ENCODE assay signal across 1 cellular context in genomic region chr4:83010522-83011318, GRCh38.
TF ChIP-seq lines count a peak whose summit lies in the region.

Gene LIN54 (minus strand): TSS chr4:83010823. CDS start chr4:82984844, 25,979 bp downstream.

TF ChIP-seq in HepG2, 621 proteins besides CTCF, POLR2A, EP300 and RAD21 (continued from another document and continues in another):
- TF ChIP-seq SOX13 (IDR thresholded peaks at IDR 0.05): peak; percentile 49; the same call in 1 of the 2 replicates
- peak in 1 of 2 experiments; percentile 63; a peak in 1 of 4 replicates for TF ChIP-seq SOX13 (CRISPR knock-in tag; conservative IDR thresholded peaks at IDR 0.05 in 1 of 2, IDR thresholded peaks at IDR 0.05 in 1 of 2)
- TF ChIP-seq ZNF230 (CRISPR knock-in tag; IDR thresholded peaks at IDR 0.05): peak; percentile 36; the same call in 1 of the 2 replicates
- peak; percentile 71 for TF ChIP-seq PITX1 (CRISPR knock-in tag; IDR thresholded peaks at IDR 0.05)
- no peak for TF ChIP-seq ZNF646 (CRISPR knock-in tag; IDR thresholded peaks at IDR 0.05)
- peak; percentile 69; the same call in 1 of the 2 replicates for TF ChIP-seq MYPOP (CRISPR knock-in tag; IDR thresholded peaks at IDR 0.05)
- TF ChIP-seq ARNTL (CRISPR knock-in tag; IDR thresholded peaks at IDR 0.05): peak; percentile 88
- no peak for TF ChIP-seq ZSCAN20 (CRISPR knock-in tag; IDR thresholded peaks at IDR 0.05; ENCODE audit: borderline replicate concordance)
- TF ChIP-seq KLF16 (CRISPR knock-in tag; IDR thresholded peaks at IDR 0.05): peak in 1 of 2 experiments; percentile 67; a peak in 2 of 4 replicates
- peak; percentile 73 for TF ChIP-seq SKI (IDR thresholded peaks at IDR 0.05; ENCODE audit: partially characterized antibody)
- TF ChIP-seq ZNF337 (CRISPR knock-in tag; IDR thresholded peaks at IDR 0.05; ENCODE audit: borderline replicate concordance, low read depth): no peak
- TF ChIP-seq ZNF557 (CRISPR knock-in tag; IDR thresholded peaks at IDR 0.05): no peak
- peak; percentile 90 for TF ChIP-seq TFDP2 (CRISPR knock-in tag; IDR thresholded peaks at IDR 0.05)
- TF ChIP-seq ZNF563 (CRISPR knock-in tag; IDR thresholded peaks at IDR 0.05): no peak
- TF ChIP-seq DDIT3 (CRISPR knock-in tag; IDR thresholded peaks at IDR 0.05): no peak
- TF ChIP-seq TAF1 (CRISPR knock-in tag; IDR thresholded peaks at IDR 0.05): peak; percentile 64
- no peak for TF ChIP-seq ZSCAN22 (CRISPR knock-in tag; IDR thresholded peaks at IDR 0.05)
- peak; percentile 95 for TF ChIP-seq SP5 (CRISPR knock-in tag; IDR thresholded peaks at IDR 0.05; ENCODE audit: borderline replicate concordance, low read depth)
- peak; percentile 68; the same call in 1 of the 2 replicates for TF ChIP-seq GMEB1 (CRISPR knock-in tag; IDR thresholded peaks at IDR 0.05; ENCODE audit: borderline replicate concordance)
- TF ChIP-seq HNRNPLL (IDR thresholded peaks at IDR 0.05; ENCODE audit: low read depth, low read length, poor library complexity, severe bottlenecking): peak; percentile 73
- peak; percentile 89 for TF ChIP-seq SIN3B (IDR thresholded peaks at IDR 0.05; ENCODE audit: low read length)
- peak; percentile 84 for TF ChIP-seq GABPB1 (CRISPR knock-in tag; IDR thresholded peaks at IDR 0.05)
- TF ChIP-seq RAD51 (IDR thresholded peaks at IDR 0.05; ENCODE audit: borderline replicate concordance): no peak
- TF ChIP-seq KDM2A (CRISPR knock-in tag; IDR thresholded peaks at IDR 0.05; ENCODE audit: borderline replicate concordance, low read depth): peak; percentile 62; the same call in 1 of the 2 replicates
- peak; percentile 90 for TF ChIP-seq NR2F2 (IDR thresholded peaks at IDR 0.05; ENCODE audit: borderline replicate concordance, low read depth)
- TF ChIP-seq JDP2 (CRISPR knock-in tag; IDR thresholded peaks at IDR 0.05; ENCODE audit: borderline replicate concordance): no peak
- TF ChIP-seq HNF1A (IDR thresholded peaks at IDR 0.05; ENCODE audit: low read depth): peak; percentile 52; the same call in 1 of the 2 replicates
- TF ChIP-seq HNF1A (CRISPR knock-in tag; IDR thresholded peaks at IDR 0.05; ENCODE audit: borderline replicate concordance): peak; percentile 45; the same call in 1 of the 2 replicates
- TF ChIP-seq DRAP1 (CRISPR knock-in tag; IDR thresholded peaks at IDR 0.05): peak; percentile 46; the same call in 1 of the 2 replicates
- TF ChIP-seq ZNF572 (CRISPR knock-in tag; IDR thresholded peaks at IDR 0.05): no peak
- no peak for TF ChIP-seq NFYC (CRISPR knock-in tag; IDR thresholded peaks at IDR 0.05)
- no peak for TF ChIP-seq ZNF614 (CRISPR knock-in tag; IDR thresholded peaks at IDR 0.05; ENCODE audit: borderline replicate concordance)
- no peak for TF ChIP-seq ZNF12 (CRISPR knock-in tag; IDR thresholded peaks at IDR 0.05)
- peak; percentile 84 for TF ChIP-seq POLR2AphosphoS5 (IDR thresholded peaks at IDR 0.05; ENCODE audit: low read depth, low read length)
- TF ChIP-seq CHCHD3 (CRISPR knock-in tag; IDR thresholded peaks at IDR 0.05): no peak
- TF ChIP-seq AGO1 (IDR thresholded peaks at IDR 0.05; ENCODE audit: low read depth, low read length, poor library complexity, severe bottlenecking): no peak
- TF ChIP-seq RFX1 (IDR thresholded peaks at IDR 0.05): no peak
- no peak for TF ChIP-seq MBD4 (IDR thresholded peaks at IDR 0.05; ENCODE audit: borderline replicate concordance, low read length)
- TF ChIP-seq ZKSCAN1 (IDR thresholded peaks at IDR 0.05; ENCODE audit: low read length): 0 out of 2 replicates have a peak, but pooled peaks have one; percentile 13
- TF ChIP-seq ZNF17 (CRISPR knock-in tag; IDR thresholded peaks at IDR 0.05): no peak
- no peak for TF ChIP-seq SNAPC4 (CRISPR knock-in tag; IDR thresholded peaks at IDR 0.05)
- no peak for TF ChIP-seq TP53 (CRISPR knock-in tag; conservative IDR thresholded peaks at IDR 0.05)
- 0 out of 2 replicates have a peak, but pooled peaks have one; percentile 52 for TF ChIP-seq ZNF136 (CRISPR knock-in tag; IDR thresholded peaks at IDR 0.05; ENCODE audit: low read depth)
- no peak for TF ChIP-seq ZNF317 (CRISPR knock-in tag; IDR thresholded peaks at IDR 0.05)
- TF ChIP-seq RXRB (CRISPR knock-in tag; IDR thresholded peaks at IDR 0.05; ENCODE audit: borderline replicate concordance): peak; percentile 84
